ENCODE assay signal across 12 cellular contexts in genomic region chr6:151254451-151255081, GRCh38. TPM values are rescaled to one million over a fixed set of nuclear protein-coding genes. Genes with fewer than 3 reads are reported as not detected.
DNase-seq lines count a peak whose midpoint lies in the region; ATAC-seq and TF ChIP-seq lines count a peak whose summit lies in the region.
"Had no signal": no experiment of that assay in that cellular context is flagged by ENCODE, and none has a peak within 500 bp of the region (broad histone marks: within the 10 kb centered on the region; RNA-seq: fewer than 3 reads in every experiment).

No MANE protein-coding gene starts in this region.

- TF ChIP-seq EP300 in transverse colon (IDR thresholded peaks at IDR 0.05; ENCODE audit: low read depth) = no peak

- H3K27ac Mint-ChIP-seq in MCF 10A (ENCODE audit: low read depth, unreplicated experiment) = no peak overlapping the region
- no peak overlapping the region for H3K27ac Mint-ChIP-seq in activated T-helper 17 cell treated with anti-CD3 and anti-CD28 coated beads, Interleukin-2, amount 50 U/mL, for 72 hours

- no peaks in the 10 kb centered on the region for H3K36me3 Mint-ChIP-seq in MCF 10A (ENCODE audit: insufficient read depth, unreplicated experiment)
- H3K36me3 Mint-ChIP-seq in activated T-helper 17 cell treated with anti-CD3 and anti-CD28 coated beads, Interleukin-2, amount 50 U/mL, for 72 hours (ENCODE audit: low read depth) = no peaks in the 10 kb centered on the region

- WGBS in transverse colon (ENCODE audit: low coverage in 1 of 2), 2 donors = 69 to 77% methylated on average over 6 to 14 of the region's 14 CpGs

- TF ChIP-seq POLR2A in breast epithelium (IDR thresholded peaks at IDR 0.05) (no peak), transverse colon (IDR thresholded peaks at IDR 0.05) (no peak)

- no peaks in the 10 kb centered on the region for H3K9me3 ChIP-seq in breast epithelium
- H3K9me3 ChIP-seq in left lung = no peaks in the 10 kb centered on the region
- H3K9me3 ChIP-seq in transverse colon = no peaks in the 10 kb centered on the region

- BruUV-seq in MCF 10A (replicated peaks; lab: Mats Ljungman, UMichigan) = no TSS peak

- ATAC-seq in left lung (peak; percentile 90), GM18873 (IDR thresholded peaks at IDR 0.05; ENCODE audit: low FRiP score, unreplicated experiment) (no peak)
- no peak for ATAC-seq in activated T-helper 17 cell treated with anti-CD3 and anti-CD28 coated beads, Interleukin-2, amount 50 U/mL, for 72 hours (replicated peaks)

- TF ChIP-seq CTCF in MCF 10A (IDR thresholded peaks at IDR 0.05; ENCODE audit: unreplicated experiment) = no peak
- no peak for TF ChIP-seq CTCF in breast epithelium (IDR thresholded peaks at IDR 0.05)
- TF ChIP-seq CTCF in cardiac fibroblast (IDR thresholded peaks at IDR 0.05; ENCODE audit: low read depth, low read length) = no peak
- no peak for TF ChIP-seq CTCF in left lung (IDR thresholded peaks at IDR 0.05)
- no peak for TF ChIP-seq CTCF in transverse colon (IDR thresholded peaks at IDR 0.05)

- no peaks in the 10 kb centered on the region for H3K4me1 ChIP-seq in breast epithelium
- H3K4me1 ChIP-seq in left lung = peaks cover 3 to 8% of the 10 kb centered on the region in 2 donors
- peaks cover 0 to 20% (median 9%) of the 10 kb centered on the region in 4 donors for H3K4me1 ChIP-seq in transverse colon

- H3K4me3 ChIP-seq in breast epithelium = no peak overlapping the region
- H3K4me3 ChIP-seq in cardiac fibroblast (replicated peaks in 1 of 2; ENCODE audit: low read depth in 2 of 2, low read length in 2 of 2) = no peak overlapping the region
- H3K4me3 ChIP-seq in left lung = no peak overlapping the region
- H3K4me3 ChIP-seq in transverse colon = no peak overlapping the region

- H3K36me3 ChIP-seq in breast epithelium (no peaks in the 10 kb centered on the region), left lung (no peaks in the 10 kb centered on the region), transverse colon (no peaks in the 10 kb centered on the region)

- intact Hi-C loops in MCF 10A (cut with micrococcal nuclease) (no loop called here), breast epithelium (cut with DNase I; ENCODE audit: low total_unique reads) (no loop called here), left lung (cut with DNase I) (no loop called here), transverse colon (cut with DNase I; ENCODE audit: low total_unique reads) (no loop called here)

- H3K27ac ChIP-seq in breast epithelium (no peak overlapping the region), left lung (peak overlapping the region in 1 of 2 donors; percentile 44), transverse colon (peak overlapping the region; percentile 47 to 71 (median 60))
- H3K27ac ChIP-seq: 22Rv1 had no signal

- H3K4me1 Mint-ChIP-seq in MCF 10A (ENCODE audit: insufficient read depth, unreplicated experiment) = peaks cover 7% of the 10 kb centered on the region
- no peaks in the 10 kb centered on the region for H3K4me1 Mint-ChIP-seq in activated T-helper 17 cell treated with anti-CD3 and anti-CD28 coated beads, Interleukin-2, amount 50 U/mL, for 72 hours

- no peak overlapping the region for H3K4me3 Mint-ChIP-seq in MCF 10A (ENCODE audit: unreplicated experiment)
- H3K4me3 Mint-ChIP-seq in activated T-helper 17 cell treated with anti-CD3 and anti-CD28 coated beads, Interleukin-2, amount 50 U/mL, for 72 hours = no peak overlapping the region

- in situ Hi-C loops in transverse colon (cut with MboI; ENCODE audit: low pct_ligation_motif_present in 1 of 4, low pct_unique_long_range_greater_than_20kb in 1 of 4, low sequenced_read_pairs in 3 of 4) = no loop called here

- CTCF ChIA-PET in MCF 10A (lab: Yijun Ruan, JAX) = interaction anchor here (0.8 to 1.2 kb wide), 2 partner anchors 56 to 70 kb away, joined by 6 read pairs; no protein-coding TSS in a partner anchor

- H3K27me3 ChIP-seq in breast epithelium (no peaks in the 10 kb centered on the region), left lung (no peaks in the 10 kb centered on the region), transverse colon (no peaks in the 10 kb centered on the region)

- H3K27me3 Mint-ChIP-seq in MCF 10A (ENCODE audit: insufficient read depth, unreplicated experiment) = no peaks in the 10 kb centered on the region
- peaks cover 10% of the 10 kb centered on the region for H3K27me3 Mint-ChIP-seq in activated T-helper 17 cell treated with anti-CD3 and anti-CD28 coated beads, Interleukin-2, amount 50 U/mL, for 72 hours

- DNase-seq in MCF 10A (ENCODE audit: unreplicated experiment) = peak; percentile 6
- no peak for DNase-seq in breast epithelium (ENCODE audit: low spot score in 2 of 2)
- peak; percentile 80 to 84 for DNase-seq in cardiac fibroblast (ENCODE audit: low read depth in 2 of 2)
- DNase-seq in left lung = no peak
- DNase-seq in transverse colon = no peak
- DNase-seq in HuH-7.5 (ENCODE audit: low spot score) = no peak
- DNase-seq: activated CD4-positive, CD25-positive, alpha-beta regulatory T cell treated with anti-CD3 and anti-CD28 coated beads, Interleukin-2, amount 50 U/mL, for 72 hours; activated naive CD4-positive, alpha-beta T cell; stimulated activated CD4-positive, alpha-beta T cell treated with anti-CD3 and anti-CD28 coated beads, Interleukin-4, amount 100 ng/mL, for 24 hours had no signal

- POLR2A ChIA-PET in MCF 10A (lab: Yijun Ruan, JAX) = interaction anchor here (0.6 kb wide), 1 partner anchor 48 kb away, joined by 3 read pairs; no protein-coding TSS in a partner anchor

- no peaks in the 10 kb centered on the region for H3K9me3 Mint-ChIP-seq in MCF 10A (ENCODE audit: unreplicated experiment)
- H3K9me3 Mint-ChIP-seq in activated T-helper 17 cell treated with anti-CD3 and anti-CD28 coated beads, Interleukin-2, amount 50 U/mL, for 72 hours = no peaks in the 10 kb centered on the region

RNA-seq across cellular contexts. Expression of gene AKAP12, which starts 14.8 kb away (rescaled TPM):
- total RNA-seq in MCF 10A (2022) = 0.34 and 0.63 TPM in 2 replicates
- total RNA-seq in breast epithelium = 100 to 1,000 TPM in 2 of 3 donors, 10 to 100 TPM in 1; 40.7 to 368 (median 127) TPM
- total RNA-seq in left lung = 10 to 100 TPM; 28.9 to 29.1 TPM
- 10 to 100 TPM; 25.7 to 61.7 (median 53.1) TPM for total RNA-seq in transverse colon
- total RNA-seq in activated T-helper 17 cell treated with anti-CD3 and anti-CD28 coated beads, Interleukin-2, amount 50 U/mL, for 72 hours = under 1 TPM; 0.35 to 0.79 TPM

Comparison
In these comparisons a context has a peak if more than half of its experiments do, and no peak if none do; other contexts are left out.
1. DNase-seq: peak in MCF 10A (single experiment) and cardiac fibroblast (2 of 2); none in breast epithelium (0 of 2), left lung (0 of 2), transverse colon (single experiment) and HuH-7.5 (single experiment).
2. RNA of gene AKAP12, which starts 14.8 kb away (total RNA-seq): 40.7 to 368 TPM in breast epithelium, 25.7 to 61.7 TPM in transverse colon and 28.9 to 29.1 TPM in left lung; 0.35 to 0.79 TPM in activated T-helper 17 cell treated with anti-CD3 and anti-CD28 coated beads, Interleukin-2, amount 50 U/mL, for 72 hours and 0.34 to 0.63 TPM in MCF 10A; every median in the first group is over 10 times any median in the second.
3. H3K27ac ChIP-seq: peak in transverse colon (4 of 4); none in breast epithelium (0 of 2).